Comparison of ENCODE assay signal across 14 cellular contexts in the genomic region with DNA sequence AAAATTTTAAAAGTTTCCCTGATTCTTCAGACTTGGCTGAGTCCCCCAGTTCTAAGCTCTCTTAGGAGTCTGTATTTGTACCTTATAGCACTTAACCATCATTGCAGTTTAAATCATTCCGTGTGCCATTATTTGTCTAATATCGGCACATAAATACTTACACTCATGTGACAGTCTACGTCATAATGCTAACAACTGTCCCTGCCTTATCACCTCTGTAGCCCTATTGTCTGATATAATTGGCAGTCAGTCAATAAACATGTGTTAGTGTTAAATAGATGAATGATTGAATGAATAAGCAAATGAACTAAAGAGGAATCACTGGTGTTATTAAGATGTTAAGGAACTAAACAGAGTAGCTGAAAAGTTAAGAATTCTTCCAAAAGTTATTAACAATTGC.
DNase-seq lines count a peak whose midpoint lies in the region; ATAC-seq lines count a peak whose summit lies in the region.
"Had no signal": no experiment of that assay in that cellular context is flagged by ENCODE, and none has a peak within 500 bp of the region (broad histone marks: within the 10 kb centered on the region; RNA-seq: fewer than 3 reads in every experiment).

No MANE protein-coding gene starts in this region.

- no peaks in the 10 kb centered on the region for H3K36me3 ChIP-seq in neuronal stem cell (replicated peaks in 1 of 2; ENCODE audit: control insufficient read depth in 2 of 2, insufficient read depth in 2 of 2, low read length in 2 of 2)
- H3K36me3 ChIP-seq: pancreas, Peyer's patch, WERI-Rb-1 had no signal

- H3K4me3 Mint-ChIP-seq in activated T-cell treated with anti-CD3 and anti-CD28 coated beads, Interleukin-2, amount 50 U/mL, for 72 hours, result peak overlapping the region; percentile 38 to 55
- peak overlapping the region; percentile 25 for H3K4me3 Mint-ChIP-seq in activated T-helper 17 cell treated with anti-CD3 and anti-CD28 coated beads, Interleukin-2, amount 50 U/mL, for 72 hours
- H3K4me3 Mint-ChIP-seq: endodermal cell had no signal

- H2AFZ ChIP-seq in neuronal stem cell (ENCODE audit: low read length), result peak overlapping the region; percentile 54

- H3K23ac ChIP-seq in neuronal stem cell (ENCODE audit: low read depth, low read length, poor library complexity), result no peak overlapping the region

- peaks cover 33% of the 10 kb centered on the region for H3K4me1 Mint-ChIP-seq in activated T-cell treated with anti-CD3 and anti-CD28 coated beads, Interleukin-2, amount 50 U/mL, for 72 hours (ENCODE audit: low read depth)
- peaks cover 10% of the 10 kb centered on the region for H3K4me1 Mint-ChIP-seq in activated T-helper 17 cell treated with anti-CD3 and anti-CD28 coated beads, Interleukin-2, amount 50 U/mL, for 72 hours

- no peak overlapping the region for H3K14ac ChIP-seq in neuronal stem cell (ENCODE audit: low read length)

- peak overlapping the region; percentile 22 for H3K27ac Mint-ChIP-seq in activated T-cell treated with anti-CD3 and anti-CD28 coated beads, Interleukin-2, amount 50 U/mL, for 72 hours
- H3K27ac Mint-ChIP-seq in activated T-helper 17 cell treated with anti-CD3 and anti-CD28 coated beads, Interleukin-2, amount 50 U/mL, for 72 hours, result no peak overlapping the region
- H3K27ac Mint-ChIP-seq: endodermal cell had no signal

- no peaks in the 10 kb centered on the region for H3K27me3 ChIP-seq in neuronal stem cell (ENCODE audit: control insufficient read depth in 3 of 3, insufficient read depth in 3 of 3, low read depth in 1 of 3, low read length in 3 of 3)
- H3K27me3 ChIP-seq: pancreas, Peyer's patch had no signal

- H3K4me3 ChIP-seq in neuronal stem cell (ENCODE audit: low read length in 2 of 2), result no peak overlapping the region
- H3K4me3 ChIP-seq: pancreas, Peyer's patch had no signal

- no peak overlapping the region for H2BK15ac ChIP-seq in neuronal stem cell (ENCODE audit: low read length)

- H3K9me3 Mint-ChIP-seq in activated T-cell treated with anti-CD3 and anti-CD28 coated beads, Interleukin-2, amount 50 U/mL, for 72 hours, result peaks cover 0 to 4% of the 10 kb centered on the region in 2 donors
- peaks cover 3% of the 10 kb centered on the region for H3K9me3 Mint-ChIP-seq in activated T-helper 17 cell treated with anti-CD3 and anti-CD28 coated beads, Interleukin-2, amount 50 U/mL, for 72 hours

- peaks cover 1 to 12% of the 10 kb centered on the region in 2 donors for H3K4me1 ChIP-seq in neuronal stem cell (ENCODE audit: control insufficient read depth in 2 of 2, insufficient read depth in 1 of 2, low read depth in 1 of 2, low read length in 2 of 2)
- H3K4me1 ChIP-seq: Caco-2, pancreas had no signal

- no peak overlapping the region for H3K4me2 ChIP-seq in neuronal stem cell (ENCODE audit: insufficient read depth, low read length, poor library complexity, severe bottlenecking)

- H3K36me3 Mint-ChIP-seq in activated T-cell treated with anti-CD3 and anti-CD28 coated beads, Interleukin-2, amount 50 U/mL, for 72 hours (ENCODE audit: insufficient read depth in 2 of 2), result no peaks in the 10 kb centered on the region
- H3K36me3 Mint-ChIP-seq in activated T-helper 17 cell treated with anti-CD3 and anti-CD28 coated beads, Interleukin-2, amount 50 U/mL, for 72 hours (ENCODE audit: low read depth), result no peaks in the 10 kb centered on the region

- H3K27me3 Mint-ChIP-seq in activated T-cell treated with anti-CD3 and anti-CD28 coated beads, Interleukin-2, amount 50 U/mL, for 72 hours (ENCODE audit: low read depth), result no peaks in the 10 kb centered on the region
- peaks cover 11% of the 10 kb centered on the region for H3K27me3 Mint-ChIP-seq in activated T-helper 17 cell treated with anti-CD3 and anti-CD28 coated beads, Interleukin-2, amount 50 U/mL, for 72 hours

- no peak for DNase-seq in activated T-cell treated with anti-CD3 and anti-CD28 coated beads, Interleukin-2, amount 50 U/mL, for 72 hours
- DNase-seq in activated T-cell treated with anti-CD3 and anti-CD28 coated beads, Interleukin-2, amount 50 U/mL, for 48 hours, result no peak
- DNase-seq in neuronal stem cell (ENCODE audit: low spot score) (no peak), RKO (ENCODE audit: low spot score) (no peak), NCI-H446 treated with DMSO at 0.1 percent for 48 hours (lab: John Stamatoyannopoulos, UW) (no peak)
- DNase-seq: Caco-2, caudate nucleus, endodermal cell, pancreas, WERI-Rb-1 had no signal

- WGBS in neuronal stem cell (ENCODE audit: extremely low coverage in 2 of 2, insufficient read length in 2 of 2, insufficient replicate concordance in 1 of 2), 2 donors, result no CpG with 5 or more reads among the region's 3 CpGs

- H3K18ac ChIP-seq in neuronal stem cell (ENCODE audit: low read length), result no peak overlapping the region

- H3K9ac ChIP-seq in neuronal stem cell (ENCODE audit: low read depth, low read length, poor library complexity), result no peak overlapping the region

- H2BK120ac ChIP-seq in neuronal stem cell (ENCODE audit: low read depth, low read length), result no peak overlapping the region

- ATAC-seq in activated T-cell treated with anti-CD3 and anti-CD28 coated beads, Interleukin-2, amount 50 U/mL, for 72 hours (replicated peaks in 1 of 2), result no peak
- ATAC-seq in HG02981 (IDR thresholded peaks at IDR 0.05; ENCODE audit: unreplicated experiment) (peak; percentile 6), GM19455 (IDR thresholded peaks at IDR 0.05; ENCODE audit: unreplicated experiment) (no peak)
- ATAC-seq in activated T-helper 17 cell treated with anti-CD3 and anti-CD28 coated beads, Interleukin-2, amount 50 U/mL, for 72 hours (replicated peaks), result no peak
- ATAC-seq: pancreas had no signal

- no peak overlapping the region for H4K8ac ChIP-seq in neuronal stem cell (ENCODE audit: low read depth, low read length)

- H2BK12ac ChIP-seq in neuronal stem cell (ENCODE audit: low read length), result no peak overlapping the region

- no peak overlapping the region for H3K4ac ChIP-seq in neuronal stem cell (ENCODE audit: low read length)

- no peaks in the 10 kb centered on the region for H3K79me1 ChIP-seq in neuronal stem cell (ENCODE audit: low read depth, low read length)

- H3K9me3 ChIP-seq in neuronal stem cell (replicated peaks in 1 of 2; ENCODE audit: control insufficient read depth in 2 of 2, insufficient read depth in 1 of 2, low read depth in 1 of 2, low read length in 2 of 2), result peaks cover 0 to 3% of the 10 kb centered on the region in 2 donors
- H3K9me3 ChIP-seq: Caco-2, pancreas, Peyer's patch had no signal

- H2AK5ac ChIP-seq in neuronal stem cell (ENCODE audit: low read depth, low read length), result no peak overlapping the region

- H3K27ac ChIP-seq in neuronal stem cell (replicated peaks; ENCODE audit: low read length), result no peak overlapping the region
- H3K27ac ChIP-seq: pancreas, WERI-Rb-1 had no signal

- H4K91ac ChIP-seq in neuronal stem cell (ENCODE audit: low read depth, low read length, poor library complexity), result no peak overlapping the region

- no peak overlapping the region for H2BK5ac ChIP-seq in neuronal stem cell (ENCODE audit: low read length)
